1 cellular context compared by ENCODE assay signal in the genomic region with DNA sequence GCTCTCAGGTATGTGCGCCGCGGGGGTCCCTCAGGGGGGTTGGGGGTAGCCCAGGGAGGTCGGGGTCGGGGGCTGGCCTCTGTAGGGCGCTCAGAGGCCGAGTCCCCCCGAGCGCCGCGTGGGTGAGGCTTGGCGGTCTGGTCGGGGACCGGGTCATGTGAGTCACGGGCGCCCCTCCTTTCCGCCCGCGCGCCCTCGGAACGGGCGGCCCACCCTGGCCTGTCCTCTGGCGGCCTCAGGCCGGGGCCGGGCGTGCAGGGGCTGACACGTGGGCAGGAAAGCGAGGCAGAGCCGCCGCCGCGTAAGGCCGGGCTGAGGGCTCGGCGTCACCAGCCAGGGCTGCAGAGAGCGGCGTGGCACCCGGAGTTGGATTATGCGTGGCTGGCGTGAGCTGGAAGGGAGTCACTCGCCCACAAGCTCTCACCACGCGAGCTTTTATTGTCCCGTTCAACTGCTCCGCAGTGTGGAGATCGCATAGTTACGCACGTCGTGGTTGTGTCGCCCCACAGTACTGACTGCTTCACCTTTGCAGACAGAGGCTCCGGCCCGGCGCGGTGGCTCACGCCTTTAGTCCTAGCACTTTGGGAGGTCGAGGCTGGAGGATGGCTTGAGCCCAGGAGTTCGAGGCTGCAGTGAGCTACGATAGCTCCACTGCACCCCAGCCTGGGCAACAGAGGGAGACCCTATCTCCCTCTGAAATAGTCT.
A peak's percentile ranks its signal among the peaks of the same experiment; 100 is the strongest.
TF ChIP-seq lines count a peak whose summit lies in the region.

No MANE protein-coding gene starts in this region.

TF ChIP-seq in HepG2, 621 proteins besides CTCF, POLR2A, EP300 and RAD21 (continued from another document and continues in another):
- TF ChIP-seq, protein P1, sequence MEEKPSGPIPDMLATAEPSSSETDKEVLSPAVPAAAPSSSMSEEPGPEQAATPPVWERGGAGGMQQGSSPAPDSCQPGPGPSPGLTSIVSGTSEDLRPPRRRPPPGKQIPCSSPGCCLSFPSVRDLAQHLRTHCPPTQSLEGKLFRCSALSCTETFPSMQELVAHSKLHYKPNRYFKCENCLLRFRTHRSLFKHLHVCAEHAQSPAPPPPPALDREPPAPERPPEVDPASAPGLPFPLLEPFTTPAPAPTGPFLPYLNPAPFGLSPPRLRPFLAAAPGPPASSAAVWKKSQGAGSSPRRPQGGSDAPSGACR (CRISPR knock-in tag; IDR thresholded peaks at IDR 0.05): 0 out of 2 replicates have a peak, but pooled peaks have one; percentile 30
- no peak for TF ChIP-seq SYNCRIP (IDR thresholded peaks at IDR 0.05; ENCODE audit: insufficient read depth, low read depth, low read length)
- peak; percentile 70; the same call in 1 of the 2 replicates for TF ChIP-seq JUND (CRISPR knock-in tag; IDR thresholded peaks at IDR 0.05)
- TF ChIP-seq ZNF530 (CRISPR knock-in tag; IDR thresholded peaks at IDR 0.05; ENCODE audit: low read depth): no peak
- TF ChIP-seq, protein P2, sequence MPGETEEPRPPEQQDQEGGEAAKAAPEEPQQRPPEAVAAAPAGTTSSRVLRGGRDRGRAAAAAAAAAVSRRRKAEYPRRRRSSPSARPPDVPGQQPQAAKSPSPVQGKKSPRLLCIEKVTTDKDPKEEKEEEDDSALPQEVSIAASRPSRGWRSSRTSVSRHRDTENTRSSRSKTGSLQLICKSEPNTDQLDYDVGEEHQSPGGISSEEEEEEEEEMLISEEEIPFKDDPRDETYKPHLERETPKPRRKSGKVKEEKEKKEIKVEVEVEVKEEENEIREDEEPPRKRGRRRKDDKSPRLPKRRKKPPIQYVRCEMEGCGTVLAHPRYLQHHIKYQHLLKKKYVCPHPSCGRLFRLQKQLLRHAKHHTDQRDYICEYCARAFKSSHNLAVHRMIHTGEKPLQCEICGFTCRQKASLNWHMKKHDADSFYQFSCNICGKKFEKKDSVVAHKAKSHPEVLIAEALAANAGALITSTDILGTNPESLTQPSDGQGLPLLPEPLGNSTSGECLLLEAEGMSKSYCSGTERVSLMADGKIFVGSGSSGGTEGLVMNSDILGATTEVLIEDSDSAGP (CRISPR knock-in tag; IDR thresholded peaks at IDR 0.05; ENCODE audit: borderline replicate concordance): peak; percentile 79
- TF ChIP-seq ZSCAN22 (CRISPR knock-in tag; IDR thresholded peaks at IDR 0.05): no peak
- no peak for TF ChIP-seq TCF12 (IDR thresholded peaks at IDR 0.05)
- 0 out of 2 replicates have a peak, but pooled peaks have one; percentile 44 for TF ChIP-seq TCF12 (CRISPR knock-in tag; IDR thresholded peaks at IDR 0.05)
- 0 out of 2 replicates have a peak, but pooled peaks have one; percentile 27 for TF ChIP-seq KDM3A (CRISPR knock-in tag; IDR thresholded peaks at IDR 0.05; ENCODE audit: low read depth)
- TF ChIP-seq, protein P3, sequence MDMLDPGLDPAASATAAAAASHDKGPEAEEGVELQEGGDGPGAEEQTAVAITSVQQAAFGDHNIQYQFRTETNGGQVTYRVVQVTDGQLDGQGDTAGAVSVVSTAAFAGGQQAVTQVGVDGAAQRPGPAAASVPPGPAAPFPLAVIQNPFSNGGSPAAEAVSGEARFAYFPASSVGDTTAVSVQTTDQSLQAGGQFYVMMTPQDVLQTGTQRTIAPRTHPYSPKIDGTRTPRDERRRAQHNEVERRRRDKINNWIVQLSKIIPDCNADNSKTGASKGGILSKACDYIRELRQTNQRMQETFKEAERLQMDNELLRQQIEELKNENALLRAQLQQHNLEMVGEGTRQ (IDR thresholded peaks at IDR 0.05; ENCODE audit: low read depth, low read length): no peak
- TF ChIP-seq, protein P3 (CRISPR knock-in tag; IDR thresholded peaks at IDR 0.05; ENCODE audit: borderline replicate concordance): no peak
- TF ChIP-seq ZNF337 (CRISPR knock-in tag; IDR thresholded peaks at IDR 0.05; ENCODE audit: borderline replicate concordance, low read depth): peak; percentile 72; the same call in 1 of the 2 replicates
- TF ChIP-seq, protein P4, sequence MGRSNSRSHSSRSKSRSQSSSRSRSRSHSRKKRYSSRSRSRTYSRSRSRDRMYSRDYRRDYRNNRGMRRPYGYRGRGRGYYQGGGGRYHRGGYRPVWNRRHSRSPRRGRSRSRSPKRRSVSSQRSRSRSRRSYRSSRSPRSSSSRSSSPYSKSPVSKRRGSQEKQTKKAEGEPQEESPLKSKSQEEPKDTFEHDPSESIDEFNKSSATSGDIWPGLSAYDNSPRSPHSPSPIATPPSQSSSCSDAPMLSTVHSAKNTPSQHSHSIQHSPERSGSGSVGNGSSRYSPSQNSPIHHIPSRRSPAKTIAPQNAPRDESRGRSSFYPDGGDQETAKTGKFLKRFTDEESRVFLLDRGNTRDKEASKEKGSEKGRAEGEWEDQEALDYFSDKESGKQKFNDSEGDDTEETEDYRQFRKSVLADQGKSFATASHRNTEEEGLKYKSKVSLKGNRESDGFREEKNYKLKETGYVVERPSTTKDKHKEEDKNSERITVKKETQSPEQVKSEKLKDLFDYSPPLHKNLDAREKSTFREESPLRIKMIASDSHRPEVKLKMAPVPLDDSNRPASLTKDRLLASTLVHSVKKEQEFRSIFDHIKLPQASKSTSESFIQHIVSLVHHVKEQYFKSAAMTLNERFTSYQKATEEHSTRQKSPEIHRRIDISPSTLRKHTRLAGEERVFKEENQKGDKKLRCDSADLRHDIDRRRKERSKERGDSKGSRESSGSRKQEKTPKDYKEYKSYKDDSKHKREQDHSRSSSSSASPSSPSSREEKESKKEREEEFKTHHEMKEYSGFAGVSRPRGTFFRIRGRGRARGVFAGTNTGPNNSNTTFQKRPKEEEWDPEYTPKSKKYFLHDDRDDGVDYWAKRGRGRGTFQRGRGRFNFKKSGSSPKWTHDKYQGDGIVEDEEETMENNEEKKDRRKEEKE (IDR thresholded peaks at IDR 0.05): no peak
- 0 out of 2 replicates have a peak, but pooled peaks have one; percentile 71 for TF ChIP-seq FIP1L1 (IDR thresholded peaks at IDR 0.05; ENCODE audit: borderline replicate concordance, insufficient read depth, low read depth, low read length)
- TF ChIP-seq HMG20B (CRISPR knock-in tag; conservative IDR thresholded peaks at IDR 0.05): no peak; the same call in 1 of the 2 replicates
- TF ChIP-seq, protein P5, sequence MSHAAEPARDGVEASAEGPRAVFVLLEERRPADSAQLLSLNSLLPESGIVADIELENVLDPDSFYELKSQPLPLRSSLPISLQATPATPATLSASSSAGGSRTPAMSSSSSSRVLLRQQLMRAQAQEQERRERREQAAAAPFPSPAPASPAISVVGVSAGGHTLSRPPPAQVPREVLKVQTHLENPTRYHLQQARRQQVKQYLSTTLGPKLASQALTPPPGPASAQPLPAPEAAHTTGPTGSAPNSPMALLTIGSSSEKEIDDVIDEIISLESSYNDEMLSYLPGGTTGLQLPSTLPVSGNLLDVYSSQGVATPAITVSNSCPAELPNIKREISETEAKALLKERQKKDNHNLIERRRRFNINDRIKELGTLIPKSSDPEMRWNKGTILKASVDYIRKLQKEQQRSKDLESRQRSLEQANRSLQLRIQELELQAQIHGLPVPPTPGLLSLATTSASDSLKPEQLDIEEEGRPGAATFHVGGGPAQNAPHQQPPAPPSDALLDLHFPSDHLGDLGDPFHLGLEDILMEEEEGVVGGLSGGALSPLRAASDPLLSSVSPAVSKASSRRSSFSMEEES (CRISPR knock-in tag; IDR thresholded peaks at IDR 0.05): peak; percentile 78
- TF ChIP-seq, protein P6, sequence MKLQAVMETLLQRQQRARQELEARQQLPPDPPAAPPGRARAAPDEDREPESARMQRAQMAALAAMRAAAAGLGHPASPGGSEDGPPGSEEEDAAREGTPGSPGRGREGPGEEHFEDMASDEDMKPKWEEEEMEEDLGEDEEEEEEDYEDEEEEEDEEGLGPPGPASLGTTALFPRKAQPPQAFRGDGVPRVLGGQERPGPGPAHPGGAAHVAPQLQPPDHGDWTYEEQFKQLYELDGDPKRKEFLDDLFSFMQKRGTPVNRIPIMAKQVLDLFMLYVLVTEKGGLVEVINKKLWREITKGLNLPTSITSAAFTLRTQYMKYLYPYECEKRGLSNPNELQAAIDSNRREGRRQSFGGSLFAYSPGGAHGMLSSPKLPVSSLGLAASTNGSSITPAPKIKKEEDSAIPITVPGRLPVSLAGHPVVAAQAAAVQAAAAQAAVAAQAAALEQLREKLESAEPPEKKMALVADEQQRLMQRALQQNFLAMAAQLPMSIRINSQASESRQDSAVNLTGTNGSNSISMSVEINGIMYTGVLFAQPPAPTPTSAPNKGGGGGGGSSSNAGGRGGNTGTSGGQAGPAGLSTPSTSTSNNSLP (IDR thresholded peaks at IDR 0.05; ENCODE audit: low read depth, low read length): no peak
- no peak for TF ChIP-seq ZNF432 (CRISPR knock-in tag; IDR thresholded peaks at IDR 0.05; ENCODE audit: borderline replicate concordance)
- TF ChIP-seq, protein P7, sequence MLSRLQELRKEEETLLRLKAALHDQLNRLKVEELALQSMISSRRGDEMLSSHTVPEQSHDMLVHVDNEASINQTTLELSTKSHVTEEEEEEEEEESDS (CRISPR knock-in tag; IDR thresholded peaks at IDR 0.05; ENCODE audit: borderline replicate concordance): no peak
- no peak for TF ChIP-seq NBN (conservative IDR thresholded peaks at IDR 0.05)
- TF ChIP-seq, protein P8, sequence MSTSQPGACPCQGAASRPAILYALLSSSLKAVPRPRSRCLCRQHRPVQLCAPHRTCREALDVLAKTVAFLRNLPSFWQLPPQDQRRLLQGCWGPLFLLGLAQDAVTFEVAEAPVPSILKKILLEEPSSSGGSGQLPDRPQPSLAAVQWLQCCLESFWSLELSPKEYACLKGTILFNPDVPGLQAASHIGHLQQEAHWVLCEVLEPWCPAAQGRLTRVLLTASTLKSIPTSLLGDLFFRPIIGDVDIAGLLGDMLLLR (CRISPR knock-in tag; IDR thresholded peaks at IDR 0.05): peak; percentile 96
- no peak for TF ChIP-seq ZFP62 (CRISPR knock-in tag; IDR thresholded peaks at IDR 0.05)
- no peak for TF ChIP-seq TCF7L2 (IDR thresholded peaks at IDR 0.05; ENCODE audit: low read depth, low read length)
- TF ChIP-seq, protein P9, sequence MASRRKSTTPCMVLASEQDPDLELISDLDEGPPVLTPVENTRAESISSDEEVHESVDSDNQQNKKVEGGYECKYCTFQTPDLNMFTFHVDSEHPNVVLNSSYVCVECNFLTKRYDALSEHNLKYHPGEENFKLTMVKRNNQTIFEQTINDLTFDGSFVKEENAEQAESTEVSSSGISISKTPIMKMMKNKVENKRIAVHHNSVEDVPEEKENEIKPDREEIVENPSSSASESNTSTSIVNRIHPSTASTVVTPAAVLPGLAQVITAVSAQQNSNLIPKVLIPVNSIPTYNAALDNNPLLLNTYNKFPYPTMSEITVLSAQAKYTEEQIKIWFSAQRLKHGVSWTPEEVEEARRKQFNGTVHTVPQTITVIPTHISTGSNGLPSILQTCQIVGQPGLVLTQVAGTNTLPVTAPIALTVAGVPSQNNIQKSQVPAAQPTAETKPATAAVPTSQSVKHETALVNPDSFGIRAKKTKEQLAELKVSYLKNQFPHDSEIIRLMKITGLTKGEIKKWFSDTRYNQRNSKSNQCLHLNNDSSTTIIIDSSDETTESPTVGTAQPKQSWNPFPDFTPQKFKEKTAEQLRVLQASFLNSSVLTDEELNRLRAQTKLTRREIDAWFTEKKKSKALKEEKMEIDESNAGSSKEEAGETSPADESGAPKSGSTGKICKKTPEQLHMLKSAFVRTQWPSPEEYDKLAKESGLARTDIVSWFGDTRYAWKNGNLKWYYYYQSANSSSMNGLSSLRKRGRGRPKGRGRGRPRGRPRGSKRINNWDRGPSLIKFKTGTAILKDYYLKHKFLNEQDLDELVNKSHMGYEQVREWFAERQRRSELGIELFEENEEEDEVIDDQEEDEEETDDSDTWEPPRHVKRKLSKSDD (CRISPR knock-in tag; IDR thresholded peaks at IDR 0.05; ENCODE audit: low read depth): no peak
- TF ChIP-seq ZNF780A (CRISPR knock-in tag; IDR thresholded peaks at IDR 0.05): no peak; the same call in 1 of the 2 replicates
- TF ChIP-seq, protein P10, sequence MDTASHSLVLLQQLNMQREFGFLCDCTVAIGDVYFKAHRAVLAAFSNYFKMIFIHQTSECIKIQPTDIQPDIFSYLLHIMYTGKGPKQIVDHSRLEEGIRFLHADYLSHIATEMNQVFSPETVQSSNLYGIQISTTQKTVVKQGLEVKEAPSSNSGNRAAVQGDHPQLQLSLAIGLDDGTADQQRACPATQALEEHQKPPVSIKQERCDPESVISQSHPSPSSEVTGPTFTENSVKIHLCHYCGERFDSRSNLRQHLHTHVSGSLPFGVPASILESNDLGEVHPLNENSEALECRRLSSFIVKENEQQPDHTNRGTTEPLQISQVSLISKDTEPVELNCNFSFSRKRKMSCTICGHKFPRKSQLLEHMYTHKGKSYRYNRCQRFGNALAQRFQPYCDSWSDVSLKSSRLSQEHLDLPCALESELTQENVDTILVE (CRISPR knock-in tag; IDR thresholded peaks at IDR 0.05): peak; percentile 41; the same call in 1 of the 2 replicates
- 0 out of 2 replicates have a peak, but pooled peaks have one; percentile 52 for TF ChIP-seq ZNF737 (CRISPR knock-in tag; IDR thresholded peaks at IDR 0.05; ENCODE audit: borderline replicate concordance)
- no peak for TF ChIP-seq SRF (IDR thresholded peaks at IDR 0.05; ENCODE audit: low read depth, low read length)
- TF ChIP-seq ZFP36L2 (CRISPR knock-in tag; IDR thresholded peaks at IDR 0.05): no peak
- TF ChIP-seq, protein P11, sequence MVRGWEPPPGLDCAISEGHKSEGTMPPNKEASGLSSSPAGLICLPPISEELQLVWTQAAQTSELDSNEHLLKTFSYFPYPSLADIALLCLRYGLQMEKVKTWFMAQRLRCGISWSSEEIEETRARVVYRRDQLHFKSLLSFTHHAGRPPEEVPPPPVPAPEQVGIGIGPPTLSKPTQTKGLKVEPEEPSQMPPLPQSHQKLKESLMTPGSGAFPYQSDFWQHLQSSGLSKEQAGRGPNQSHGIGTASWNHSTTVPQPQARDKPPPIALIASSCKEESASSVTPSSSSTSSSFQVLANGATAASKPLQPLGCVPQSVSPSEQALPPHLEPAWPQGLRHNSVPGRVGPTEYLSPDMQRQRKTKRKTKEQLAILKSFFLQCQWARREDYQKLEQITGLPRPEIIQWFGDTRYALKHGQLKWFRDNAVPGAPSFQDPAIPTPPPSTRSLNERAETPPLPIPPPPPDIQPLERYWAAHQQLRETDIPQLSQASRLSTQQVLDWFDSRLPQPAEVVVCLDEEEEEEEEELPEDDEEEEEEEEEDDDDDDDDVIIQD (CRISPR knock-in tag; IDR thresholded peaks at IDR 0.05; ENCODE audit: low read depth): no peak
- TF ChIP-seq ELF3 (CRISPR knock-in tag; IDR thresholded peaks at IDR 0.05): peak; percentile 63; the same call in 1 of the 2 replicates
- no peak for TF ChIP-seq SRSF9 (IDR thresholded peaks at IDR 0.05; ENCODE audit: borderline replicate concordance, insufficient read depth, low read depth, low read length, poor library complexity, severe bottlenecking)
- no peak for TF ChIP-seq ZNF10 (CRISPR knock-in tag; IDR thresholded peaks at IDR 0.05; ENCODE audit: borderline replicate concordance, low read depth)
- TF ChIP-seq, protein P12, sequence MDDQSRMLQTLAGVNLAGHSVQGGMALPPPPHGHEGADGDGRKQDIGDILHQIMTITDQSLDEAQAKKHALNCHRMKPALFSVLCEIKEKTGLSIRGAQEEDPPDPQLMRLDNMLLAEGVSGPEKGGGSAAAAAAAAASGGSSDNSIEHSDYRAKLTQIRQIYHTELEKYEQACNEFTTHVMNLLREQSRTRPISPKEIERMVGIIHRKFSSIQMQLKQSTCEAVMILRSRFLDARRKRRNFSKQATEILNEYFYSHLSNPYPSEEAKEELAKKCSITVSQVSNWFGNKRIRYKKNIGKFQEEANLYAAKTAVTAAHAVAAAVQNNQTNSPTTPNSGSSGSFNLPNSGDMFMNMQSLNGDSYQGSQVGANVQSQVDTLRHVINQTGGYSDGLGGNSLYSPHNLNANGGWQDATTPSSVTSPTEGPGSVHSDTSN (CRISPR knock-in tag; IDR thresholded peaks at IDR 0.05; ENCODE audit: borderline replicate concordance): no peak; the same call in 1 of the 2 replicates
